In genomic region chr18:50629148-50629631, GRCh38 we compare ENCODE assay signal across 16 cellular contexts.
DNase-seq lines count a peak whose midpoint lies in the region; ATAC-seq and TF ChIP-seq lines count a peak whose summit lies in the region.
"Had no signal": no experiment of that assay in that cellular context is flagged by ENCODE, and none has a peak within 500 bp of the region (broad histone marks: within the 10 kb centered on the region; RNA-seq: fewer than 3 reads in every experiment).

No MANE protein-coding gene starts in this region.

- H3K9me3 ChIP-seq in PC-3 (ENCODE audit: low read length), result no peaks in the 10 kb centered on the region
- H3K9me3 ChIP-seq: right lobe of liver, stomach had no signal

- CTCF ChIA-PET in PC-3 (lab: Charles Lee), result no interaction called here

- no peaks in the 10 kb centered on the region for H3K27me3 ChIP-seq in PC-3 (ENCODE audit: low read length)
- H3K27me3 ChIP-seq: right lobe of liver, stomach had no signal

- H2AFZ ChIP-seq in PC-3 (ENCODE audit: low read length), result no peak overlapping the region

- peaks cover 0 to 13% (median 7%) of the 10 kb centered on the region in 5 donors for H3K27me3 Mint-ChIP-seq in naive thymus-derived CD8-positive, alpha-beta T cell

- H3K4me1 Mint-ChIP-seq in naive thymus-derived CD8-positive, alpha-beta T cell, result no peaks in the 10 kb centered on the region

- no peak overlapping the region for H3K9ac ChIP-seq in PC-3 (ENCODE audit: low read length)

- no peak overlapping the region for H3K4me2 ChIP-seq in PC-3 (ENCODE audit: low read length)

- no peaks in the 10 kb centered on the region for H3K36me3 Mint-ChIP-seq in naive thymus-derived CD8-positive, alpha-beta T cell

- no peaks in the 10 kb centered on the region for H4K20me1 ChIP-seq in PC-3 (ENCODE audit: low read length)

- ATAC-seq in PC-3 (peak; percentile 20; the same call in 1 of the 2 replicates), left colon (peak; percentile 37)
- ATAC-seq in naive thymus-derived CD8-positive, alpha-beta T cell, result no peak
- ATAC-seq: HCT116, right lobe of liver had no signal

- peaks cover 6% of the 10 kb centered on the region for H3K4me1 ChIP-seq in PC-3 (ENCODE audit: insufficient read depth, low read length)
- H3K4me1 ChIP-seq: right lobe of liver had no signal

- no TSS peak for BruUV-seq in PC-3 (replicated peaks; lab: Mats Ljungman, UMichigan)

- no peaks in the 10 kb centered on the region for H3K36me3 ChIP-seq in PC-3 (ENCODE audit: low read depth, low read length)
- H3K36me3 ChIP-seq: right lobe of liver, stomach had no signal

- H3K4me3 Mint-ChIP-seq in naive thymus-derived CD8-positive, alpha-beta T cell, result no peak overlapping the region
- H3K4me3 Mint-ChIP-seq: activated T-helper 1 cell treated with anti-CD3 and anti-CD28 coated beads, Interleukin-12 subunit alpha, Interleukin-12 subunit beta, Interleukin-2, Interleukin-4 antibody, amounts not matched to agents 30 ng/mL and 10 ng/mL and 1 ng/mL, durations not matched to agents 14 hours and 24 hours and 36 hours had no signal

- no peaks in the 10 kb centered on the region for H3K9me2 ChIP-seq in PC-3 (replicated peaks; ENCODE audit: low read length)

- no peaks in the 10 kb centered on the region for H3K79me2 ChIP-seq in PC-3 (ENCODE audit: low read length)

- intact Hi-C loops in PC-3 (cut with micrococcal nuclease) (no loop called here), left colon (cut with DNase I, micrococcal nuclease) (no loop called here)

- no peak overlapping the region for H3K27ac Mint-ChIP-seq in naive thymus-derived CD8-positive, alpha-beta T cell
- H3K27ac Mint-ChIP-seq: activated T-helper 1 cell treated with anti-CD3 and anti-CD28 coated beads, Interleukin-12 subunit alpha, Interleukin-12 subunit beta, Interleukin-2, Interleukin-4 antibody, amounts not matched to agents 30 ng/mL and 10 ng/mL and 1 ng/mL, durations not matched to agents 14 hours and 24 hours and 36 hours had no signal

- H3K4me3 ChIP-seq in PC-3 (ENCODE audit: low read length), result no peak overlapping the region
- H3K4me3 ChIP-seq: right lobe of liver, stomach had no signal

- DNase-seq in DMS79 (lab: John Stamatoyannopoulos, UW) (peak; percentile 93), NCI-H187 (lab: John Stamatoyannopoulos, UW) (peak; percentile 72 to 80), PC-3 (peak; percentile 2), left colon (no peak), medulla oblongata (ENCODE audit: extremely low spot score) (no peak), SW 1271 (lab: John Stamatoyannopoulos, UW) (no peak), occipital lobe (lab: John Stamatoyannopoulos, UW) (no peak)
- no peak for DNase-seq in naive thymus-derived CD8-positive, alpha-beta T cell
- DNase-seq: activated CD4-positive, alpha-beta T cell treated with anti-CD3 and anti-CD28 coated beads for 48 hours; anterior cingulate cortex; C1 segment of cervical spinal cord; foreskin melanocyte; right lobe of liver; stomach had no signal

- no peak for TF ChIP-seq CTCF in PC-3 (conservative IDR thresholded peaks at IDR 0.05; ENCODE audit: low read depth, low read length)

- peaks cover 0 to 2% (median 0%) of the 10 kb centered on the region in 9 donors for H3K9me3 Mint-ChIP-seq in naive thymus-derived CD8-positive, alpha-beta T cell
- H3K9me3 Mint-ChIP-seq: activated T-helper 1 cell treated with anti-CD3 and anti-CD28 coated beads, Interleukin-12 subunit alpha, Interleukin-12 subunit beta, Interleukin-2, Interleukin-4 antibody, amounts not matched to agents 30 ng/mL and 10 ng/mL and 1 ng/mL, durations not matched to agents 14 hours and 24 hours and 36 hours had no signal

- no peaks in the 10 kb centered on the region for H3F3A ChIP-seq in PC-3 (ENCODE audit: low read length, unreplicated experiment)

- POLR2A ChIA-PET in PC-3 (lab: Charles Lee; ENCODE audit: unreplicated experiment), result no interaction called here
- POLR2A ChIA-PET in naive thymus-derived CD8-positive, alpha-beta T cell (lab: Charles Lee), result no interaction called here

- no peak overlapping the region for H3K27ac ChIP-seq in PC-3 (ENCODE audit: low read length)
- H3K27ac ChIP-seq: right lobe of liver had no signal

Comparison
In these comparisons a context has a peak if more than half of its experiments do, and no peak if none do; other contexts are left out.
1. DNase-seq: peak in DMS79 (single experiment), NCI-H187 (2 of 2) and PC-3 (single experiment); none in left colon (0 of 2), medulla oblongata (single experiment), SW 1271 (0 of 2), occipital lobe (single experiment) and naive thymus-derived CD8-positive, alpha-beta T cell (0 of 10).
2. ATAC-seq: peak in PC-3 (single experiment) and left colon (single experiment); none in naive thymus-derived CD8-positive, alpha-beta T cell (0 of 2).